In genomic region chr10:102245101-102245931, GRCh38 we compare ENCODE assay signal across 8 cellular contexts. TPM values are rescaled to one million over a fixed set of nuclear protein-coding genes. Genes with fewer than 3 reads are reported as not detected.
A peak's percentile ranks its signal among the peaks of the same experiment; 100 is the strongest.
DNase-seq lines count a peak whose midpoint lies in the region; ATAC-seq and TF ChIP-seq lines count a peak whose summit lies in the region.

TSS of gene GBF1 (plus strand) at chr10:102245532. CDS start at chr10:102258939, 13,407 bp downstream.

- TF ChIP-seq POLR2A in erythroblast (IDR thresholded peaks at IDR 0.05; ENCODE audit: low read length) = peak; percentile 97

- H3K36me3 ChIP-seq in Panc1 (ENCODE audit: control insufficient read depth, insufficient read depth, low read length) = peaks cover 5% of the 10 kb centered on the region; the same call in 1 of the 2 replicates
- H3K36me3 ChIP-seq in mucosa of rectum (ENCODE audit: control insufficient read depth in 2 of 2, insufficient read depth in 2 of 2, low read length in 2 of 2) = peaks cover 0 to 2% of the 10 kb centered on the region in 2 donors

- CTCF ChIA-PET in Panc1 (lab: Charles Lee) = interaction anchor here (0.6 to 1.9 kb wide), 5 partner anchors 14 to 107 kb away, joined by 3 to 8 read pairs (median 4); no protein-coding TSS in a partner anchor

- ATAC-seq in GM21723 (IDR thresholded peaks at IDR 0.05; ENCODE audit: unreplicated experiment) (peak; percentile 88), Panc1 (peak; percentile 94)
- peak; percentile 88 for ATAC-seq in activated T-cell treated with anti-CD3 and anti-CD28 coated beads, Interleukin-2, amount 50 U/mL, for 4 hours

- in situ Hi-C loops in Panc1 (cut with HindIII; ENCODE audit: low pct_unique_long_range_greater_than_20kb, low sequenced_read_pairs) = no loop called here

- peaks cover 53% of the 10 kb centered on the region for H3K4me1 Mint-ChIP-seq in activated T-cell treated with anti-CD3 and anti-CD28 coated beads, Interleukin-2, amount 50 U/mL, for 4 hours (ENCODE audit: low read depth)

- peaks cover 4% of the 10 kb centered on the region for H3K36me3 Mint-ChIP-seq in activated T-cell treated with anti-CD3 and anti-CD28 coated beads, Interleukin-2, amount 50 U/mL, for 4 hours (ENCODE audit: insufficient read depth)

- POLR2A ChIA-PET in Panc1 (lab: Charles Lee) = interaction anchor here (0.5 kb wide), 1 partner anchor 150 kb away, joined by 4 read pairs; no protein-coding TSS in a partner anchor

- H3K9ac ChIP-seq in mucosa of rectum (ENCODE audit: low read depth in 1 of 2, low read length in 2 of 2) = peak within 1 kb of the TSS; percentile 84 to 90

- TF ChIP-seq CTCF in Panc1 (IDR thresholded peaks at IDR 0.05) = no peak

- DNase-seq in DMS53 (lab: John Stamatoyannopoulos, UW) (peak; percentile 100), KG1 (lab: John Stamatoyannopoulos, UW) (peak; percentile 96), Panc1 (ENCODE audit: low read depth, low spot score) (peak; percentile 100), erythroblast (lab: John Stamatoyannopoulos, UW) (peak; percentile 99 to 100)
- DNase-seq in activated T-cell treated with anti-CD3 and anti-CD28 coated beads, Interleukin-2, amount 50 U/mL, for 4 hours = peak; percentile 78
- peak; percentile 87 for DNase-seq in stimulated activated CD8-positive, alpha-beta memory T cell treated with anti-CD3 and anti-CD28 coated beads, Interleukin-4, amount 100 ng/mL, for 48 hours

- no TSS peak for BruUV-seq in Panc1 (replicated peaks; lab: Mats Ljungman, UMichigan)

- H3K9me3 Mint-ChIP-seq in activated T-cell treated with anti-CD3 and anti-CD28 coated beads, Interleukin-2, amount 50 U/mL, for 4 hours = no peaks in the 10 kb centered on the region

- H3K4me1 ChIP-seq in Panc1 (ENCODE audit: control insufficient read depth, insufficient read depth, low read length) = peaks cover 32% of the 10 kb centered on the region
- H3K4me1 ChIP-seq in mucosa of rectum (ENCODE audit: control insufficient read depth in 2 of 2, insufficient read depth in 2 of 2, low read length in 2 of 2) = peaks cover 36 to 47% of the 10 kb centered on the region in 2 donors

- H3K4me3 ChIP-seq in Panc1 (ENCODE audit: low read depth in 2 of 2, low read length in 2 of 2) = peak within 1 kb of the TSS; percentile 81 to 92
- peak within 1 kb of the TSS; percentile 97 to 100 for H3K4me3 ChIP-seq in mucosa of rectum (ENCODE audit: low read length in 2 of 2)

- intact Hi-C loops in Panc1 (cut with micrococcal nuclease; ENCODE audit: unreplicated experiment) = no loop called here

- H3K4me3 Mint-ChIP-seq in activated T-cell treated with anti-CD3 and anti-CD28 coated beads, Interleukin-2, amount 50 U/mL, for 4 hours = peak within 1 kb of the TSS; percentile 99

- no peaks in the 10 kb centered on the region for H3K27me3 ChIP-seq in Panc1 (ENCODE audit: control insufficient read depth, insufficient read depth, low read length)
- H3K27me3 ChIP-seq in mucosa of rectum (ENCODE audit: control insufficient read depth in 2 of 2, insufficient read depth in 2 of 2, low read length in 2 of 2) = peaks cover 3 to 10% of the 10 kb centered on the region in 2 donors

- peaks cover 20% of the 10 kb centered on the region for H3K27me3 Mint-ChIP-seq in activated T-cell treated with anti-CD3 and anti-CD28 coated beads, Interleukin-2, amount 50 U/mL, for 4 hours (ENCODE audit: low read depth)

- H3K9me3 ChIP-seq in Panc1 (ENCODE audit: control insufficient read depth, insufficient read depth, low read depth, low read length) = no peaks in the 10 kb centered on the region
- H3K9me3 ChIP-seq in mucosa of rectum (ENCODE audit: control insufficient read depth in 2 of 2, low read length in 2 of 2) = no peaks in the 10 kb centered on the region

- H3K27ac ChIP-seq in Panc1 (ENCODE audit: low read length) (peak within 1 kb of the TSS; percentile 89), mucosa of rectum (ENCODE audit: low read depth in 2 of 2, low read length in 2 of 2) (peak within 1 kb of the TSS; percentile 92 to 93)

RNA-seq across cellular contexts. Expression of gene GBF1, which starts in this region (rescaled TPM):
- 65.0 TPM for total RNA-seq in Panc1 (2021; ENCODE audit: unreplicated experiment)
- polyA plus RNA-seq in Panc1 (2012; ENCODE audit: insufficient read length) = 52.3 TPM
- 10 to 100 TPM; 42.9 to 46.5 (median 43.3) TPM for total RNA-seq in activated T-cell treated with anti-CD3 and anti-CD28 coated beads, Interleukin-2, amount 50 U/mL, for 4 hours

Comparison
In these comparisons a context has a peak if more than half of its experiments do, and no peak if none do; other contexts are left out.
1. Peak in every context shown above with its lines: DNase-seq, ATAC-seq, H3K4me3 ChIP-seq and H3K27ac ChIP-seq.